8 cellular contexts compared by ENCODE assay signal in genomic region chr6:170516783-170517616, GRCh38. TPM values are rescaled to one million over a fixed set of nuclear protein-coding genes. Genes with fewer than 3 reads are reported as not detected.
DNase-seq lines count a peak whose midpoint lies in the region; ATAC-seq and TF ChIP-seq lines count a peak whose summit lies in the region.

No MANE protein-coding gene starts in this region.

- TF ChIP-seq EP300 in tibial nerve (IDR thresholded peaks at IDR 0.05) = no peak

- H3K36me3 Mint-ChIP-seq in Caco-2 (ENCODE audit: insufficient read depth, unreplicated experiment) = no peaks in the 10 kb centered on the region
- no peaks in the 10 kb centered on the region for H3K36me3 Mint-ChIP-seq in activated B cell treated with CpG ODN at 0.5 μM for 24 hours (ENCODE audit: low read depth)
- no peaks in the 10 kb centered on the region for H3K36me3 Mint-ChIP-seq in effector memory CD8-positive, alpha-beta T cell (ENCODE audit: insufficient read depth)

- TF ChIP-seq CTCF in Caco-2 (IDR thresholded peaks at IDR 0.05; ENCODE audit: insufficient read depth in 1 of 2, low read depth in 1 of 2, low read length in 1 of 2, severe bottlenecking in 1 of 2, unreplicated experiment in 1 of 2) (peak; percentile 67 to 86), activated B cell treated with CpG ODN at 0.5 μM for 24 hours (IDR thresholded peaks at IDR 0.05) (no peak), mucosa of descending colon (IDR thresholded peaks at IDR 0.05) (peak; percentile 50), tibial nerve (IDR thresholded peaks at IDR 0.05) (peak; percentile 48 to 59 (median 50))

- H3K4me1 Mint-ChIP-seq in Caco-2 (ENCODE audit: low read depth, unreplicated experiment) = no peaks in the 10 kb centered on the region
- H3K4me1 Mint-ChIP-seq in activated B cell treated with CpG ODN at 0.5 μM for 24 hours = peaks cover 2% of the 10 kb centered on the region
- H3K4me1 Mint-ChIP-seq in effector memory CD8-positive, alpha-beta T cell (ENCODE audit: low read depth in 2 of 2) = peaks cover 0 to 5% of the 10 kb centered on the region in 2 donors

- no peak for TF ChIP-seq POLR2A in tibial nerve (IDR thresholded peaks at IDR 0.05)

- WGBS in tibial nerve, 2 donors = 1 to 4% methylated on average over 4 of the region's 4 CpGs

- H3K9me3 ChIP-seq in Caco-2 = no peaks in the 10 kb centered on the region
- H3K9me3 ChIP-seq in mucosa of descending colon = no peaks in the 10 kb centered on the region
- H3K9me3 ChIP-seq in tibial nerve = peaks cover 0 to 10% (median 0%) of the 10 kb centered on the region in 4 donors

- H3K4me3 Mint-ChIP-seq in Caco-2 (ENCODE audit: unreplicated experiment) = no peak overlapping the region
- H3K4me3 Mint-ChIP-seq in activated B cell treated with CpG ODN at 0.5 μM for 24 hours = no peak overlapping the region
- H3K4me3 Mint-ChIP-seq in effector memory CD8-positive, alpha-beta T cell = peak overlapping the region in 1 of 2 donors; percentile 2

- ATAC-seq in GM19351 (IDR thresholded peaks at IDR 0.05; ENCODE audit: unreplicated experiment) (peak; percentile 99), HG03342 (IDR thresholded peaks at IDR 0.05; ENCODE audit: unreplicated experiment) (peak; percentile 98), activated B cell treated with CpG ODN at 0.5 μM for 24 hours (ENCODE audit: low read depth) (peak; percentile 84), mucosa of descending colon (peak; percentile 86)
- peak; percentile 93 for ATAC-seq in effector memory CD8-positive, alpha-beta T cell (replicated peaks)

- no peaks in the 10 kb centered on the region for H3K4me1 ChIP-seq in Caco-2
- no peaks in the 10 kb centered on the region for H3K4me1 ChIP-seq in mucosa of descending colon (ENCODE audit: low read depth)
- no peaks in the 10 kb centered on the region for H3K4me1 ChIP-seq in tibial nerve

- POLR2A ChIA-PET in Caco-2 (lab: Charles Lee) = no interaction called here
- POLR2A ChIA-PET in activated B cell treated with CpG ODN at 0.5 μM for 24 hours (lab: Charles Lee) = no interaction called here

- H3K9me3 Mint-ChIP-seq in Caco-2 (ENCODE audit: unreplicated experiment) (no peaks in the 10 kb centered on the region), activated B cell treated with CpG ODN at 0.5 μM for 24 hours (no peaks in the 10 kb centered on the region)
- H3K9me3 Mint-ChIP-seq in effector memory CD8-positive, alpha-beta T cell = no peaks in the 10 kb centered on the region

- CTCF ChIA-PET in Caco-2 (lab: Charles Lee) (interaction anchor here (0.6 to 1.2 kb wide), 8 partner anchors 9 to 1560 kb away, joined by 3 to 11 read pairs (median 4); no protein-coding TSS in a partner anchor), activated B cell treated with CpG ODN at 0.5 μM for 24 hours (lab: Charles Lee) (interaction anchor here (1.4 to 2.4 kb wide), 8 partner anchors 12 to 1622 kb away, joined by 3 to 46 read pairs (median 6); no protein-coding TSS in a partner anchor)

- H3K4me3 ChIP-seq in Caco-2 (ENCODE audit: low read depth, low read length) = no peak overlapping the region
- H3K4me3 ChIP-seq in mucosa of descending colon = no peak overlapping the region
- no peak overlapping the region for H3K4me3 ChIP-seq in tibial nerve

- no peak overlapping the region for H3K27ac Mint-ChIP-seq in Caco-2 (ENCODE audit: unreplicated experiment)
- no peak overlapping the region for H3K27ac Mint-ChIP-seq in activated B cell treated with CpG ODN at 0.5 μM for 24 hours
- no peak overlapping the region for H3K27ac Mint-ChIP-seq in effector memory CD8-positive, alpha-beta T cell

- DNase-seq in Caco-2 (peak; percentile 65 to 72), NCI-H345 (lab: John Stamatoyannopoulos, UW) (peak; percentile 31), activated B cell treated with CpG ODN at 0.5 μM for 24 hours (no peak), mucosa of descending colon (peak in 2 of 3 donors; percentile 33 to 65), tibial nerve (ENCODE audit: low spot score in 2 of 2) (peak in 1 of 2 donors; percentile 45)
- DNase-seq in effector memory CD8-positive, alpha-beta T cell = peak; percentile 24 to 39 (median 27)

- H3K27me3 ChIP-seq in Caco-2 (replicated peaks; ENCODE audit: control insufficient read depth, insufficient read depth, low read length) (no peaks in the 10 kb centered on the region), tibial nerve (no peaks in the 10 kb centered on the region)

- BruUV-seq in Caco-2 (replicated peaks; lab: Mats Ljungman, UMichigan) = no TSS peak

- intact Hi-C loops in Caco-2 (cut with micrococcal nuclease; ENCODE audit: unreplicated experiment) = loop anchor here (1.0 to 5.0 kb wide), 4 partner anchors 210 to 1560 kb away; partner anchors contain the start of genes DLL1 and FAM120B
- intact Hi-C loops in activated B cell treated with CpG ODN at 0.5 μM for 24 hours (cut with micrococcal nuclease) = loop anchor here (1.0 kb wide), 5 partner anchors 566 to 1622 kb away; no protein-coding TSS in a partner anchor
- intact Hi-C loops in mucosa of descending colon (cut with DNase I, micrococcal nuclease) = no loop called here

- no peaks in the 10 kb centered on the region for H3K36me3 ChIP-seq in Caco-2 (ENCODE audit: control insufficient read depth, insufficient read depth, low read length)
- no peaks in the 10 kb centered on the region for H3K36me3 ChIP-seq in mucosa of descending colon (ENCODE audit: low read depth)
- no peaks in the 10 kb centered on the region for H3K36me3 ChIP-seq in tibial nerve

- H3K27me3 Mint-ChIP-seq in Caco-2 (ENCODE audit: insufficient read depth, unreplicated experiment) (no peaks in the 10 kb centered on the region), activated B cell treated with CpG ODN at 0.5 μM for 24 hours (peaks cover 24% of the 10 kb centered on the region)
- H3K27me3 Mint-ChIP-seq in effector memory CD8-positive, alpha-beta T cell = peaks cover 53 to 57% of the 10 kb centered on the region in 2 donors

- H3K27ac ChIP-seq in tibial nerve = no peak overlapping the region

RNA-seq across cellular contexts. Expression of gene PSMB1, which starts 36.1 kb away (rescaled TPM):
- total RNA-seq in Caco-2 (2022) = 234 and 235 TPM in 2 replicates
- 163 and 168 TPM in 2 replicates for total RNA-seq in activated B cell treated with CpG ODN at 0.5 μM for 24 hours
- total RNA-seq in mucosa of descending colon = 100 to 1,000 TPM; 107 to 150 (median 124) TPM
- 100 to 1,000 TPM; 122 to 207 (median 155) TPM for total RNA-seq in tibial nerve

RNA-seq across cellular contexts. Expression of gene TBP, which starts 37.2 kb away (rescaled TPM):
- total RNA-seq in Caco-2 (2022) (20.8 and 23.7 TPM in 2 replicates), activated B cell treated with CpG ODN at 0.5 μM for 24 hours (19.4 and 21.6 TPM in 2 replicates), mucosa of descending colon (10 to 100 TPM; 12.9 to 15.1 (median 13.4) TPM), tibial nerve (10 to 100 TPM; 14.5 to 16.1 (median 15.6) TPM)

Comparison
In these comparisons a context has a peak if more than half of its experiments do, and no peak if none do; other contexts are left out.
1. intact Hi-C loops: an anchor here in Caco-2 (1.0 to 5.0 kb wide) and activated B cell treated with CpG ODN at 0.5 μM for 24 hours (1.0 kb wide); none called in mucosa of descending colon.